ENCODE assay signal across 12 cellular contexts in the genomic region with DNA sequence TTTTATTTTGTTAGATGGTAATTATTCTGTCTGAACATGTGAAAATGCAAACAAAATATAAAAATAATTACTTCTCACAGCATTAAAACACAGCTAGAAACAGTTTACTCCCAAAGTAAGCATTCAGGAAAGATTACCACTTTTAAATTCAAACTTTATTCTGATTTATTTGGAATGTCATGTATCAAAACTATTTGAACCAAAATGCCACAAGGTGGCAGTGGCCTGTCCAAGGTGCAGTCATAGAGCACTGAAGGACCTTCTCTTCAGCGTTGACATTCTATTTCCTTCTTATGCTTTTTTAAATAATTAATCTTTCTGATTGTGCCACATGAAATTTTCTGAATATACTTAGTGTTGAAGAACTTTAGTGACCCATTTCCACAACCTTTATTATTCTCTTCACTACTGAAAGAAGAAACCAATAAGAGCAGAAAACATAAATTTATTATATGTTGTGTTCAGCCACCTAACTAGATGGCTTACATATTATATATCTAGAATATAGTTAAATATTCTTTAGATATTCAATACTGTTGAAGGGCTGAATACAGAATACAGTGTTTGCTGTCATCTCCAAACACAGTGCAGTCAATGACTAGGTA.
DNase-seq lines count a peak whose midpoint lies in the region; ATAC-seq and TF ChIP-seq lines count a peak whose summit lies in the region.
"Had no signal": no experiment of that assay in that cellular context is flagged by ENCODE, and none has a peak within 500 bp of the region (broad histone marks: within the 10 kb centered on the region; RNA-seq: fewer than 3 reads in every experiment).

No MANE protein-coding gene starts in this region.

- peak; percentile 32 to 63 for TF ChIP-seq CTCF in brain (conservative IDR thresholded peaks at IDR 0.05)
- peak; percentile 32 for TF ChIP-seq CTCF in mesothelial cell of epicardium (IDR thresholded peaks at IDR 0.05; ENCODE audit: unreplicated experiment)
- TF ChIP-seq CTCF in GM20000 (IDR thresholded peaks at IDR 0.05; ENCODE audit: extremely low read depth, missing control alignments) = no peak

- H3K27me3 Mint-ChIP-seq in brain = peaks cover 5% of the 10 kb centered on the region
- H3K27me3 Mint-ChIP-seq in mesothelial cell of epicardium (ENCODE audit: low read depth) = peaks cover 4% of the 10 kb centered on the region

- DNase-seq in ELR (ENCODE audit: low read depth) (peak; percentile 13), mesothelial cell of epicardium (ENCODE audit: low spot score in 2 of 2, unreplicated experiment in 2 of 2) (no peak), cerebellum (ENCODE audit: low spot score) (no peak), GM20000 (ENCODE audit: low spot score) (no peak)
- DNase-seq: NCI-H1694, T-helper 9 cell had no signal

- no peak for ATAC-seq in GM18909 (IDR thresholded peaks at IDR 0.05; ENCODE audit: poor library complexity, unreplicated experiment)
- ATAC-seq in HG02588 (IDR thresholded peaks at IDR 0.05; ENCODE audit: unreplicated experiment) = no peak
- ATAC-seq: gastroesophageal sphincter had no signal

- H3K27ac Mint-ChIP-seq in brain (no peak overlapping the region), mesothelial cell of epicardium (no peak overlapping the region)
- H3K27ac Mint-ChIP-seq: activated naive CD4-positive, alpha-beta T cell treated with anti-CD3 and anti-CD28 coated beads, Interleukin-2, amount 50 U/mL, for 24 hours had no signal

- H3K36me3 Mint-ChIP-seq in brain (peaks cover 2% of the 10 kb centered on the region), mesothelial cell of epicardium (peaks cover 2% of the 10 kb centered on the region)

- TF ChIP-seq RAD21 in Ishikawa (IDR thresholded peaks at IDR 0.05; ENCODE audit: low read depth) = peak; percentile 31

- no peak for TF ChIP-seq EP300 in Ishikawa (IDR thresholded peaks at IDR 0.05; ENCODE audit: borderline replicate concordance)

- peaks cover 5% of the 10 kb centered on the region for H3K4me1 Mint-ChIP-seq in brain
- H3K4me1 Mint-ChIP-seq in mesothelial cell of epicardium = no peaks in the 10 kb centered on the region
- H3K4me1 Mint-ChIP-seq: activated naive CD4-positive, alpha-beta T cell treated with anti-CD3 and anti-CD28 coated beads, Interleukin-2, amount 50 U/mL, for 24 hours had no signal

- H3K4me3 Mint-ChIP-seq in brain (no peak overlapping the region), mesothelial cell of epicardium (no peak overlapping the region)
- H3K4me3 Mint-ChIP-seq: activated naive CD4-positive, alpha-beta T cell treated with anti-CD3 and anti-CD28 coated beads, Interleukin-2, amount 50 U/mL, for 24 hours had no signal

- peaks cover 5 to 16% (median 12%) of the 10 kb centered on the region in 5 experiments for H3K9me3 Mint-ChIP-seq in brain
- H3K9me3 Mint-ChIP-seq in mesothelial cell of epicardium = peaks cover 14% of the 10 kb centered on the region

TF ChIP-seq in Ishikawa, 13 proteins besides CTCF, POLR2A, EP300 and RAD21:
- TF ChIP-seq, protein P1, sequence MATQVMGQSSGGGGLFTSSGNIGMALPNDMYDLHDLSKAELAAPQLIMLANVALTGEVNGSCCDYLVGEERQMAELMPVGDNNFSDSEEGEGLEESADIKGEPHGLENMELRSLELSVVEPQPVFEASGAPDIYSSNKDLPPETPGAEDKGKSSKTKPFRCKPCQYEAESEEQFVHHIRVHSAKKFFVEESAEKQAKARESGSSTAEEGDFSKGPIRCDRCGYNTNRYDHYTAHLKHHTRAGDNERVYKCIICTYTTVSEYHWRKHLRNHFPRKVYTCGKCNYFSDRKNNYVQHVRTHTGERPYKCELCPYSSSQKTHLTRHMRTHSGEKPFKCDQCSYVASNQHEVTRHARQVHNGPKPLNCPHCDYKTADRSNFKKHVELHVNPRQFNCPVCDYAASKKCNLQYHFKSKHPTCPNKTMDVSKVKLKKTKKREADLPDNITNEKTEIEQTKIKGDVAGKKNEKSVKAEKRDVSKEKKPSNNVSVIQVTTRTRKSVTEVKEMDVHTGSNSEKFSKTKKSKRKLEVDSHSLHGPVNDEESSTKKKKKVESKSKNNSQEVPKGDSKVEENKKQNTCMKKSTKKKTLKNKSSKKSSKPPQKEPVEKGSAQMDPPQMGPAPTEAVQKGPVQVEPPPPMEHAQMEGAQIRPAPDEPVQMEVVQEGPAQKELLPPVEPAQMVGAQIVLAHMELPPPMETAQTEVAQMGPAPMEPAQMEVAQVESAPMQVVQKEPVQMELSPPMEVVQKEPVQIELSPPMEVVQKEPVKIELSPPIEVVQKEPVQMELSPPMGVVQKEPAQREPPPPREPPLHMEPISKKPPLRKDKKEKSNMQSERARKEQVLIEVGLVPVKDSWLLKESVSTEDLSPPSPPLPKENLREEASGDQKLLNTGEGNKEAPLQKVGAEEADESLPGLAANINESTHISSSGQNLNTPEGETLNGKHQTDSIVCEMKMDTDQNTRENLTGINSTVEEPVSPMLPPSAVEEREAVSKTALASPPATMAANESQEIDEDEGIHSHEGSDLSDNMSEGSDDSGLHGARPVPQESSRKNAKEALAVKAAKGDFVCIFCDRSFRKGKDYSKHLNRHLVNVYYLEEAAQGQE (IDR thresholded peaks at IDR 0.05; ENCODE audit: low read depth) = no peak
- no peak for TF ChIP-seq TCF12 (IDR thresholded peaks at IDR 0.05; ENCODE audit: low read depth)
- TF ChIP-seq TAF1 (IDR thresholded peaks at IDR 0.05; ENCODE audit: low read depth) = no peak
- TF ChIP-seq YY1 (IDR thresholded peaks at IDR 0.05; ENCODE audit: low read depth) = no peak
- TF ChIP-seq ZBTB7A (IDR thresholded peaks at IDR 0.05; ENCODE audit: low read depth) = no peak
- TF ChIP-seq CREB1 (IDR thresholded peaks at IDR 0.05; ENCODE audit: low read depth) = no peak
- no peak for TF ChIP-seq NFIC (IDR thresholded peaks at IDR 0.05)
- no peak for TF ChIP-seq TEAD4 (IDR thresholded peaks at IDR 0.05)
- TF ChIP-seq, protein P2, sequence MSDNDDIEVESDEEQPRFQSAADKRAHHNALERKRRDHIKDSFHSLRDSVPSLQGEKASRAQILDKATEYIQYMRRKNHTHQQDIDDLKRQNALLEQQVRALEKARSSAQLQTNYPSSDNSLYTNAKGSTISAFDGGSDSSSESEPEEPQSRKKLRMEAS (IDR thresholded peaks at IDR 0.05) = no peak
- no peak for TF ChIP-seq CEBPB (IDR thresholded peaks at IDR 0.05)
- TF ChIP-seq, protein P3, sequence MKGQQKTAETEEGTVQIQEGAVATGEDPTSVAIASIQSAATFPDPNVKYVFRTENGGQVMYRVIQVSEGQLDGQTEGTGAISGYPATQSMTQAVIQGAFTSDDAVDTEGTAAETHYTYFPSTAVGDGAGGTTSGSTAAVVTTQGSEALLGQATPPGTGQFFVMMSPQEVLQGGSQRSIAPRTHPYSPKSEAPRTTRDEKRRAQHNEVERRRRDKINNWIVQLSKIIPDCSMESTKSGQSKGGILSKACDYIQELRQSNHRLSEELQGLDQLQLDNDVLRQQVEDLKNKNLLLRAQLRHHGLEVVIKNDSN (IDR thresholded peaks at IDR 0.05) = no peak
- no peak for TF ChIP-seq FOXM1 (IDR thresholded peaks at IDR 0.05; ENCODE audit: borderline replicate concordance, low read depth)
- TF ChIP-seq EGR1 (IDR thresholded peaks at IDR 0.05) = no peak
